ENCODE assay signal across 15 cellular contexts in genomic region chr5:150400327-150401075, GRCh38. TPM values are rescaled to one million over a fixed set of nuclear protein-coding genes. Genes with fewer than 3 reads are reported as not detected.
DNase-seq lines count a peak whose midpoint lies in the region; ATAC-seq, FAIRE-seq and TF ChIP-seq lines count a peak whose summit lies in the region.
"Had no signal": no experiment of that assay in that cellular context is flagged by ENCODE, and none has a peak within 500 bp of the region (broad histone marks: within the 10 kb centered on the region; RNA-seq: fewer than 3 reads in every experiment).

No MANE protein-coding gene starts in this region.

- no peak overlapping the region for H3K4me3 Mint-ChIP-seq in immature natural killer cell

- TF ChIP-seq CTCF in SU-DHL-6 (IDR thresholded peaks at IDR 0.05; ENCODE audit: insufficient read depth, low read length, poor library complexity, severe bottlenecking), result no peak

- H3K36me3 ChIP-seq in BLaER1 treated with 17β-estradiol and CSF1 and Interleukin-3, amounts not matched to agents 10 nM and 100 nM, result peaks cover 98 to 100% (median 100%) of the 10 kb centered on the region in 11 experiments
- H3K36me3 ChIP-seq in SU-DHL-6 (ENCODE audit: low read length), result peaks cover 5% of the 10 kb centered on the region

- H3K9me3 ChIP-seq in BLaER1 treated with 17β-estradiol and CSF1 and Interleukin-3, amounts not matched to agents 10 nM and 100 nM (replicated peaks in 1 of 11), result no peaks in the 10 kb centered on the region
- no peaks in the 10 kb centered on the region for H3K9me3 ChIP-seq in SU-DHL-6 (ENCODE audit: insufficient read depth, low read length)
- H3K9me3 ChIP-seq: Peyer's patch, right atrium auricular region had no signal

- peak overlapping the region; percentile 18 to 81 (median 73) for H3K27ac Mint-ChIP-seq in immature natural killer cell

- H3K4me2 ChIP-seq in BLaER1 treated with 17β-estradiol and CSF1 and Interleukin-3, amounts not matched to agents 10 nM and 100 nM, result no peak overlapping the region; a peak in 1 of 22 replicates
- H3K4me2 ChIP-seq in SU-DHL-6 (ENCODE audit: low read depth, low read length, poor library complexity, severe bottlenecking), result no peak overlapping the region

- no peaks in the 10 kb centered on the region for H3K27me3 ChIP-seq in BLaER1 treated with 17β-estradiol and CSF1 and Interleukin-3, amounts not matched to agents 10 nM and 100 nM
- no peaks in the 10 kb centered on the region for H3K27me3 ChIP-seq in SU-DHL-6 (ENCODE audit: low read length)
- H3K27me3 ChIP-seq: Peyer's patch, right atrium auricular region had no signal

- no peak for ATAC-seq in GM19397 (IDR thresholded peaks at IDR 0.05; ENCODE audit: unreplicated experiment)
- ATAC-seq in HG03095 (IDR thresholded peaks at IDR 0.05; ENCODE audit: unreplicated experiment), result no peak
- ATAC-seq: HCT116 had no signal

- peaks cover 9 to 45% (median 34%) of the 10 kb centered on the region in 10 experiments; a peak in 17 of 20 replicates for H3K4me1 ChIP-seq in BLaER1 treated with 17β-estradiol and CSF1 and Interleukin-3, amounts not matched to agents 10 nM and 100 nM

- peaks cover 10 to 31% (median 24%) of the 10 kb centered on the region in 3 donors for H3K36me3 Mint-ChIP-seq in immature natural killer cell

- intact Hi-C loops in cardiac septum (cut with DNase I), result no loop called here

- H3K4me3 ChIP-seq in BLaER1 treated with 17β-estradiol and CSF1 and Interleukin-3, amounts not matched to agents 10 nM and 100 nM, result no peak overlapping the region
- no peak overlapping the region for H3K4me3 ChIP-seq in SU-DHL-6 (ENCODE audit: insufficient read depth, low read length, poor library complexity, severe bottlenecking)
- H3K4me3 ChIP-seq: Peyer's patch, right atrium auricular region had no signal

- peaks cover 72% of the 10 kb centered on the region for H3F3A ChIP-seq in SU-DHL-6 (ENCODE audit: insufficient read depth)

- no peaks in the 10 kb centered on the region for H3K79me2 ChIP-seq in SU-DHL-6 (ENCODE audit: insufficient read depth, low read length)

- peak; percentile 82 for FAIRE-seq in GM12892 (lab: Jason Lieb, UNC)
- FAIRE-seq: endometrium had no signal

- H3K9me2 ChIP-seq in SU-DHL-6 (replicated peaks; ENCODE audit: insufficient read depth, low read length), result no peaks in the 10 kb centered on the region

- DNase-seq in GM12892 (ENCODE audit: insufficient read length) (no peak), immature natural killer cell (no peak), RKO (ENCODE audit: low spot score) (no peak), cardiac septum (ENCODE audit: low spot score) (no peak)
- DNase-seq: islet precursor cell, NCI-H226, T1000 had no signal

- H3K9me3 Mint-ChIP-seq in immature natural killer cell, result no peaks in the 10 kb centered on the region

- H3K4me1 Mint-ChIP-seq in immature natural killer cell, result peaks cover 4 to 6% of the 10 kb centered on the region in 2 donors

- peaks cover 3 to 8% (median 5%) of the 10 kb centered on the region in 3 donors for H3K27me3 Mint-ChIP-seq in immature natural killer cell (ENCODE audit: low read depth in 3 of 3)

- H3K9ac ChIP-seq in BLaER1 treated with 17β-estradiol and CSF1 and Interleukin-3, amounts not matched to agents 10 nM and 100 nM, result peak overlapping the region in 6 of 11 experiments; percentile 9 to 41 (median 20); a peak in 7 of 22 replicates
- H3K9ac ChIP-seq in SU-DHL-6 (ENCODE audit: low read length), result no peak overlapping the region

- peak; percentile 92 for TF ChIP-seq POLR2A in GM12892 (IDR thresholded peaks at IDR 0.05; ENCODE audit: low read depth, low read length)

- peak overlapping the region in 9 of 11 experiments; percentile 11 to 58 (median 33); a peak in 12 of 22 replicates for H3K27ac ChIP-seq in BLaER1 treated with 17β-estradiol and CSF1 and Interleukin-3, amounts not matched to agents 10 nM and 100 nM
- H3K27ac ChIP-seq in SU-DHL-6 (ENCODE audit: low read depth, low read length), result peak overlapping the region; percentile 46
- H3K27ac ChIP-seq: right atrium auricular region had no signal

- no peak overlapping the region for H2AFZ ChIP-seq in SU-DHL-6 (ENCODE audit: low read depth, low read length, severe bottlenecking)

- peaks cover 55 to 100% (median 92%) of the 10 kb centered on the region in 11 experiments; a peak in 21 of 22 replicates for H4K20me1 ChIP-seq in BLaER1 treated with 17β-estradiol and CSF1 and Interleukin-3, amounts not matched to agents 10 nM and 100 nM
- no peaks in the 10 kb centered on the region for H4K20me1 ChIP-seq in SU-DHL-6 (ENCODE audit: low read depth, low read length)

RNA-seq across cellular contexts. Expression of gene CD74, which starts 12.2 kb away (rescaled TPM):
- 2,617 TPM for polyA plus RNA-seq in GM12892 (2012; ENCODE audit: missing spikeins)
- 1,000 to 10,000 TPM in 2 of 3 donors, 100 to 1,000 TPM in 1; 982 to 1,268 (median 1,061) TPM for polyA plus RNA-seq in immature natural killer cell
- 239 TPM for total RNA-seq in cardiac septum

RNA-seq across cellular contexts. Expression of gene TCOF1, which starts 43.0 kb away (rescaled TPM):
- polyA plus RNA-seq in GM12892 (2012; ENCODE audit: missing spikeins), result 24.4 TPM
- 10 to 100 TPM in 1 of 3 donors, 1 to 10 TPM in 2; 3.2 to 21.5 (median 3.5) TPM for polyA plus RNA-seq in immature natural killer cell
- total RNA-seq in cardiac septum, result 15.5 TPM

RNA-seq across cellular contexts. Expression of gene RPS14, which starts 49.0 kb away (rescaled TPM):
- polyA plus RNA-seq in GM12892 (2012; ENCODE audit: missing spikeins), result 4,425 TPM
- polyA plus RNA-seq in immature natural killer cell, result 1,000 to 10,000 TPM; 3,321 to 6,011 (median 3,509) TPM
- 852 TPM for total RNA-seq in cardiac septum
